In genomic region chr7:142851269-142851668, GRCh38 we compare ENCODE assay signal across 2 cellular contexts.
TF ChIP-seq lines count a peak whose summit lies in the region.

No MANE protein-coding gene starts in this region.

TF ChIP-seq in SK-N-SH, 30 proteins besides CTCF, POLR2A, EP300 and RAD21 (continued from another document):
- TF ChIP-seq USF2 (IDR thresholded peaks at IDR 0.05; ENCODE audit: borderline replicate concordance, low read depth, low read length) (no peak), REST (IDR thresholded peaks at IDR 0.05; ENCODE audit: low read depth, low read length) (no peak)
TF ChIP-seq in SK-N-SH: peak in this region for 1.

TF ChIP-seq in SK-N-SH treated with all-trans-retinoic acid at 6 μM for 48 hours, 23 proteins besides CTCF, POLR2A, EP300 and RAD21 (continued from another document):
- TF ChIP-seq TSHZ2 (CRISPR knock-in tag; IDR thresholded peaks at IDR 0.05) (no peak), POU6F1 (CRISPR knock-in tag; IDR thresholded peaks at IDR 0.05; ENCODE audit: borderline replicate concordance, low read depth) (no peak), TCF4 (CRISPR knock-in tag; IDR thresholded peaks at IDR 0.05; ENCODE audit: borderline replicate concordance) (no peak), ZFP3 (CRISPR knock-in tag; IDR thresholded peaks at IDR 0.05) (no peak), ZNF70 (CRISPR knock-in tag; IDR thresholded peaks at IDR 0.05) (no peak), BACH2 (CRISPR knock-in tag; IDR thresholded peaks at IDR 0.05; ENCODE audit: borderline replicate concordance) (no peak), CSRNP3 (CRISPR knock-in tag; IDR thresholded peaks at IDR 0.05) (no peak), CREB5 (CRISPR knock-in tag; IDR thresholded peaks at IDR 0.05; ENCODE audit: low read depth) (no peak)
